ENCODE assay signal across 10 cellular contexts in genomic region chr7:36600869-36601530, GRCh38.
DNase-seq lines count a peak whose midpoint lies in the region; ATAC-seq, FAIRE-seq and TF ChIP-seq lines count a peak whose summit lies in the region.
"Had no signal": no experiment of that assay in that cellular context is flagged by ENCODE, and none has a peak within 500 bp of the region (broad histone marks: within the 10 kb centered on the region; RNA-seq: fewer than 3 reads in every experiment).

No MANE protein-coding gene starts in this region.

- no peak for TF ChIP-seq POLR2A in A549 (IDR thresholded peaks at IDR 0.05; ENCODE audit: low read length)

- no peaks in the 10 kb centered on the region for H3K27me3 Mint-ChIP-seq in activated naive CD8-positive, alpha-beta T cell treated with anti-CD3 and anti-CD28 coated beads for 36 hours

- DNase-seq in A549 (ENCODE audit: low read depth in 1 of 2, low spot score in 1 of 2) (peak; percentile 34 to 58), HCEC 1CT (peak; percentile 51), kidney glomerular epithelial cell (lab: John Stamatoyannopoulos, UW) (peak; percentile 62), colonic mucosa (no peak), NCI-H1694 (lab: John Stamatoyannopoulos, UW) (no peak), NCI-H2196 treated with DMSO at 0.1 percent for 48 hours (lab: John Stamatoyannopoulos, UW; ENCODE audit: unreplicated experiment) (no peak)
- peak; percentile 34 for DNase-seq in activated naive CD8-positive, alpha-beta T cell treated with anti-CD3 and anti-CD28 coated beads for 36 hours
- DNase-seq: T1000 had no signal

- POLR2A ChIA-PET in A549 (lab: Yijun Ruan, JAX), result no interaction called here

- peaks cover 75% of the 10 kb centered on the region for H3K4me1 Mint-ChIP-seq in activated naive CD8-positive, alpha-beta T cell treated with anti-CD3 and anti-CD28 coated beads for 36 hours

- CTCF ChIA-PET in A549 (lab: Yijun Ruan, JAX), result interaction anchor here (0.8 to 2.5 kb wide), 3 partner anchors 47 to 73 kb away, joined by 3 to 7 read pairs (median 3); no protein-coding TSS in a partner anchor

- H3K27ac ChIP-seq in A549, result 0 out of 6 replicates have a peak overlapping the region, but pooled peaks of 1 of the 2 experiments have one; percentile 27
- no peak overlapping the region for H3K27ac ChIP-seq in colonic mucosa

- H3K9me3 Mint-ChIP-seq in activated naive CD8-positive, alpha-beta T cell treated with anti-CD3 and anti-CD28 coated beads for 36 hours, result no peaks in the 10 kb centered on the region

- H3K9ac ChIP-seq in colonic mucosa (ENCODE audit: low read depth in 2 of 2, low read length in 2 of 2), result no peak overlapping the region

- H3K27ac Mint-ChIP-seq in activated naive CD8-positive, alpha-beta T cell treated with anti-CD3 and anti-CD28 coated beads for 36 hours, result peak overlapping the region; percentile 75

- peaks cover 11% of the 10 kb centered on the region for H3K36me3 Mint-ChIP-seq in activated naive CD8-positive, alpha-beta T cell treated with anti-CD3 and anti-CD28 coated beads for 36 hours

- 49% methylated on average over 5 of the region's 5 CpGs for WGBS in A549 (ENCODE audit: missing lambda C conversion rate)

- H3K4me2 ChIP-seq in A549, result peak overlapping the region; percentile 54

- H3K27me3 ChIP-seq in colonic mucosa, result no peaks in the 10 kb centered on the region

- no peaks in the 10 kb centered on the region for H3K36me3 ChIP-seq in colonic mucosa

- H3K4me3 ChIP-seq in A549, result no peak overlapping the region
- H3K4me3 ChIP-seq in colonic mucosa, result no peak overlapping the region

- TF ChIP-seq CTCF in A549 (IDR thresholded peaks at IDR 0.05) (no peak), colonic mucosa (IDR thresholded peaks at IDR 0.05) (no peak)

- peaks cover 40% of the 10 kb centered on the region for H3K4me1 ChIP-seq in A549
- no peaks in the 10 kb centered on the region for H3K4me1 ChIP-seq in colonic mucosa

- H3K4me3 Mint-ChIP-seq in activated naive CD8-positive, alpha-beta T cell treated with anti-CD3 and anti-CD28 coated beads for 36 hours, result peak overlapping the region; percentile 8

- no peak for FAIRE-seq in A549 (lab: Jason Lieb, UNC)
- FAIRE-seq: D721Med had no signal

- no peaks in the 10 kb centered on the region for H3K9me3 ChIP-seq in A549
- no peaks in the 10 kb centered on the region for H3K9me3 ChIP-seq in colonic mucosa

- TF ChIP-seq EP300 in A549 (IDR thresholded peaks at IDR 0.05), result no peak

- intact Hi-C loops in colonic mucosa (cut with DNase I), result no loop called here

- no peak for TF ChIP-seq RAD21 in A549 (conservative IDR thresholded peaks at IDR 0.05 in 1 of 2, IDR thresholded peaks at IDR 0.05 in 1 of 2)

- ATAC-seq in A549, result peak; percentile 88 to 92
- no peak for ATAC-seq in GM19023 (IDR thresholded peaks at IDR 0.05; ENCODE audit: unreplicated experiment)

TF ChIP-seq in A549, 52 proteins besides CTCF, POLR2A, EP300 and RAD21 (continues in another document):
- TF ChIP-seq HEYL (CRISPR knock-in tag; IDR thresholded peaks at IDR 0.05) (no peak), KDM1A (IDR thresholded peaks at IDR 0.05; ENCODE audit: low read depth) (no peak), FOSL2 (IDR thresholded peaks at IDR 0.05) (peak; percentile 59), FOSL2 (CRISPR knock-in tag; IDR thresholded peaks at IDR 0.05) (peak; percentile 63), CBX8 (IDR thresholded peaks at IDR 0.05) (no peak), HOXB5 (CRISPR knock-in tag; IDR thresholded peaks at IDR 0.05) (no peak), PBX3 (IDR thresholded peaks at IDR 0.05) (no peak), SMC3 (IDR thresholded peaks at IDR 0.05) (no peak), ZNF302 (CRISPR knock-in tag; IDR thresholded peaks at IDR 0.05) (no peak), RNF2 (IDR thresholded peaks at IDR 0.05; ENCODE audit: borderline replicate concordance, low read depth) (no peak), GATA3 (IDR thresholded peaks at IDR 0.05; ENCODE audit: borderline replicate concordance) (0 out of 2 replicates have a peak, but pooled peaks have one; percentile 14), BCL3 (IDR thresholded peaks at IDR 0.05) (peak; percentile 36; the same call in 1 of the 3 replicates), ESRRA (IDR thresholded peaks at IDR 0.05; ENCODE audit: borderline replicate concordance, low read length) (no peak), TP53 (CRISPR knock-in tag; IDR thresholded peaks at IDR 0.05) (no peak), ZSCAN20 (CRISPR knock-in tag; IDR thresholded peaks at IDR 0.05) (no peak), TFCP2L1 (CRISPR knock-in tag; IDR thresholded peaks at IDR 0.05) (no peak), JUNB (IDR thresholded peaks at IDR 0.05) (peak; percentile 48; the same call in 1 of the 2 replicates), CHD4 (IDR thresholded peaks at IDR 0.05; ENCODE audit: borderline replicate concordance) (no peak), RARB (CRISPR knock-in tag; IDR thresholded peaks at IDR 0.05) (no peak), HOXB13 (CRISPR knock-in tag; IDR thresholded peaks at IDR 0.05; ENCODE audit: low read depth) (no peak), MYC (IDR thresholded peaks at IDR 0.05; ENCODE audit: borderline replicate concordance, low read length) (no peak), FOXS1 (CRISPR knock-in tag; IDR thresholded peaks at IDR 0.05) (no peak), SREBF2 (IDR thresholded peaks at IDR 0.05) (no peak), CBX2 (IDR thresholded peaks at IDR 0.05; ENCODE audit: borderline replicate concordance, low read depth) (no peak), FOSB (CRISPR knock-in tag; IDR thresholded peaks at IDR 0.05) (no peak), CHD2 (IDR thresholded peaks at IDR 0.05; ENCODE audit: low read length, partially characterized antibody) (no peak)
- TF ChIP-seq, protein P1, sequence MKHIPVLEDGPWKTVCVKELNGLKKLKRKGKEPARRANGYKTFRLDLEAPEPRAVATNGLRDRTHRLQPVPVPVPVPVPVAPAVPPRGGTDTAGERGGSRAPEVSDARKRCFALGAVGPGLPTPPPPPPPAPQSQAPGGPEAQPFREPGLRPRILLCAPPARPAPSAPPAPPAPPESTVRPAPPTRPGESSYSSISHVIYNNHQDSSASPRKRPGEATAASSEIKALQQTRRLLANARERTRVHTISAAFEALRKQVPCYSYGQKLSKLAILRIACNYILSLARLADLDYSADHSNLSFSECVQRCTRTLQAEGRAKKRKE (CRISPR knock-in tag; IDR thresholded peaks at IDR 0.05; ENCODE audit: low read depth), result no peak
- TF ChIP-seq, protein P2, sequence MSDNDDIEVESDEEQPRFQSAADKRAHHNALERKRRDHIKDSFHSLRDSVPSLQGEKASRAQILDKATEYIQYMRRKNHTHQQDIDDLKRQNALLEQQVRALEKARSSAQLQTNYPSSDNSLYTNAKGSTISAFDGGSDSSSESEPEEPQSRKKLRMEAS (IDR thresholded peaks at IDR 0.05), result no peak
- TF ChIP-seq, protein P3, sequence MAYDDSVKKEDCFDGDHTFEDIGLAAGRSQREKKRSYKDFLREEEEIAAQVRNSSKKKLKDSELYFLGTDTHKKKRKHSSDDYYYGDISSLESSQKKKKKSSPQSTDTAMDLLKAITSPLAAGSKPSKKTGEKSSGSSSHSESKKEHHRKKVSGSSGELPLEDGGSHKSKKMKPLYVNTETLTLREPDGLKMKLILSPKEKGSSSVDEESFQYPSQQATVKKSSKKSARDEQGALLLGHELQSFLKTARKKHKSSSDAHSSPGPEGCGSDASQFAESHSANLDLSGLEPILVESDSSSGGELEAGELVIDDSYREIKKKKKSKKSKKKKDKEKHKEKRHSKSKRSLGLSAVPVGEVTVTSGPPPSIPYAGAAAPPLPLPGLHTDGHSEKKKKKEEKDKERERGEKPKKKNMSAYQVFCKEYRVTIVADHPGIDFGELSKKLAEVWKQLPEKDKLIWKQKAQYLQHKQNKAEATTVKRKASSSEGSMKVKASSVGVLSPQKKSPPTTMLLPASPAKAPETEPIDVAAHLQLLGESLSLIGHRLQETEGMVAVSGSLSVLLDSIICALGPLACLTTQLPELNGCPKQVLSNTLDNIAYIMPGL (CRISPR knock-in tag; IDR thresholded peaks at IDR 0.05; ENCODE audit: borderline replicate concordance), result no peak
- TF ChIP-seq, protein P4, sequence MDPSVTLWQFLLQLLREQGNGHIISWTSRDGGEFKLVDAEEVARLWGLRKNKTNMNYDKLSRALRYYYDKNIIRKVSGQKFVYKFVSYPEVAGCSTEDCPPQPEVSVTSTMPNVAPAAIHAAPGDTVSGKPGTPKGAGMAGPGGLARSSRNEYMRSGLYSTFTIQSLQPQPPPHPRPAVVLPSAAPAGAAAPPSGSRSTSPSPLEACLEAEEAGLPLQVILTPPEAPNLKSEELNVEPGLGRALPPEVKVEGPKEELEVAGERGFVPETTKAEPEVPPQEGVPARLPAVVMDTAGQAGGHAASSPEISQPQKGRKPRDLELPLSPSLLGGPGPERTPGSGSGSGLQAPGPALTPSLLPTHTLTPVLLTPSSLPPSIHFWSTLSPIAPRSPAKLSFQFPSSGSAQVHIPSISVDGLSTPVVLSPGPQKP (IDR thresholded peaks at IDR 0.05; ENCODE audit: low read depth, low read length), result no peak

Comparison
In these comparisons a context has a peak if more than half of its experiments do, and no peak if none do; other contexts are left out.
1. DNase-seq: peak in A549 (2 of 2), HCEC 1CT (single experiment), activated naive CD8-positive, alpha-beta T cell treated with anti-CD3 and anti-CD28 coated beads for 36 hours (single experiment) and kidney glomerular epithelial cell (single experiment); none in colonic mucosa (single experiment), NCI-H1694 (single experiment) and NCI-H2196 treated with DMSO at 0.1 percent for 48 hours (single experiment).